ENCODE assay signal across 33 cellular contexts in genomic region chr10:112235920-112236319, GRCh38. TPM values are rescaled to one million over a fixed set of nuclear protein-coding genes. Genes with fewer than 3 reads are reported as not detected.
"Had no signal": no experiment of that assay in that cellular context is flagged by ENCODE, and none has a peak within 500 bp of the region (broad histone marks: within the 10 kb centered on the region; RNA-seq: fewer than 3 reads in every experiment).

No MANE protein-coding gene starts in this region.

- DNase-seq: activated CD4-positive, alpha-beta memory T cell treated with anti-CD3 and anti-CD28 coated beads for 36 hours; activated CD4-positive, alpha-beta T cell treated with anti-CD3 and anti-CD28 coated beads, Interleukin-2, amount 10 ng/mL, durations not matched to agents 24 days and 14 days; activated CD4-positive, CD25-positive, alpha-beta regulatory T cell treated with anti-CD3 and anti-CD28 coated beads, Interleukin-2, amount 50 U/mL, for 72 hours; activated CD8-positive, alpha-beta memory T cell treated with anti-CD3 and anti-CD28 coated beads, Interleukin-2, amount 50 U/mL, for 4 hours; activated gamma-delta T cell; activated naive CD4-positive, alpha-beta T cell treated with anti-CD3 and anti-CD28 coated beads, Interleukin-2, amount 10 ng/mL, durations not matched to agents 7 days and 5 days; activated naive CD8-positive, alpha-beta T cell treated with anti-CD3 and anti-CD28 coated beads, Interleukin-2, amount 10 ng/mL, durations not matched to agents 7 days and 5 days; activated T-cell treated with anti-CD3 and anti-CD28 coated beads, Interleukin-2, amount 50 U/mL, for 1 hour; caudate nucleus; esophagus squamous epithelium; islet precursor cell; left ventricle myocardium inferior; mucosa of descending colon; posterior cingulate gyrus; right cardiac atrium; stimulated activated CD4-positive, alpha-beta T cell treated with anti-CD3 and anti-CD28 coated beads, Interleukin-4, amount 100 ng/mL, for 24 hours had no signal

- H3K36me3 ChIP-seq: ascending aorta, esophagus squamous epithelium, gastroesophageal sphincter, left ventricle myocardium inferior, thoracic aorta, vagina had no signal

- H3K36me3 Mint-ChIP-seq: activated naive CD4-positive, alpha-beta T cell treated with anti-CD3 and anti-CD28 coated beads, Interleukin-2, amount 10 ng/mL, durations not matched to agents 7 days and 5 days; activated naive CD8-positive, alpha-beta T cell treated with anti-CD3 and anti-CD28 coated beads, Interleukin-2, amount 10 ng/mL, durations not matched to agents 7 days and 5 days; stimulated activated effector memory CD8-positive, alpha-beta T cell treated with anti-CD3 and anti-CD28 coated beads, Interleukin-12 subunit alpha, Interleukin-12 subunit beta, amount 100 ng/mL, for 72 hours; type B pancreatic cell had no signal

- H3K4me3 ChIP-seq: ascending aorta, esophagus squamous epithelium, gastroesophageal sphincter, hepatocyte, left ventricle myocardium inferior, lung, mucosa of descending colon, thoracic aorta, vagina had no signal

- H3K27me3 Mint-ChIP-seq: activated CD4-positive, alpha-beta T cell treated with anti-CD3 and anti-CD28 coated beads, Interleukin-2, amount 10 ng/mL, durations not matched to agents 24 days and 14 days had no signal

- H3K27ac Mint-ChIP-seq: activated CD4-positive, alpha-beta memory T cell treated with anti-CD3 and anti-CD28 coated beads for 36 hours; activated CD4-positive, alpha-beta T cell treated with anti-CD3 and anti-CD28 coated beads, Interleukin-2, amount 10 ng/mL, durations not matched to agents 24 days and 14 days; activated naive CD4-positive, alpha-beta T cell treated with anti-CD3 and anti-CD28 coated beads, Interleukin-2, amount 10 ng/mL, durations not matched to agents 7 days and 5 days; activated naive CD8-positive, alpha-beta T cell treated with anti-CD3 and anti-CD28 coated beads, Interleukin-2, amount 10 ng/mL, durations not matched to agents 7 days and 5 days; brain; natural killer cell treated with Interleukin-12 subunit alpha and Interleukin-12 subunit beta and Interleukin-15 and Interleukin-18, amount 100 ng/mL, for 72 hours; stimulated activated effector memory CD8-positive, alpha-beta T cell treated with anti-CD3 and anti-CD28 coated beads, Interleukin-12 subunit alpha, Interleukin-12 subunit beta, amount 100 ng/mL, for 72 hours; stimulated activated naive CD8-positive, alpha-beta T cell treated with anti-CD3 and anti-CD28 coated beads, Interleukin-15, Interleukin-2, amounts not matched to agents 100 ng/mL and 50 ng/mL, for 24 hours; type B pancreatic cell had no signal

- FAIRE-seq: endothelial cell of umbilical vein had no signal

- ATAC-seq: gastroesophageal sphincter; mucosa of descending colon; natural killer cell treated with Interleukin-12 subunit alpha and Interleukin-12 subunit beta and Interleukin-15 and Interleukin-18, amount 100 ng/mL, for 72 hours; right cardiac atrium; stimulated activated effector memory CD8-positive, alpha-beta T cell treated with anti-CD3 and anti-CD28 coated beads, Interleukin-12 subunit alpha, Interleukin-12 subunit beta, amount 100 ng/mL, for 72 hours had no signal

- H3K4me3 Mint-ChIP-seq: activated CD4-positive, alpha-beta memory T cell treated with anti-CD3 and anti-CD28 coated beads for 36 hours; activated CD4-positive, alpha-beta T cell treated with anti-CD3 and anti-CD28 coated beads, Interleukin-2, amount 10 ng/mL, durations not matched to agents 24 days and 14 days; activated naive CD4-positive, alpha-beta T cell treated with anti-CD3 and anti-CD28 coated beads, Interleukin-2, amount 10 ng/mL, durations not matched to agents 7 days and 5 days; activated naive CD8-positive, alpha-beta T cell treated with anti-CD3 and anti-CD28 coated beads, Interleukin-2, amount 10 ng/mL, durations not matched to agents 7 days and 5 days; brain; natural killer cell treated with Interleukin-12 subunit alpha and Interleukin-12 subunit beta and Interleukin-15 and Interleukin-18, amount 100 ng/mL, for 72 hours; stimulated activated effector memory CD8-positive, alpha-beta T cell treated with anti-CD3 and anti-CD28 coated beads, Interleukin-12 subunit alpha, Interleukin-12 subunit beta, amount 100 ng/mL, for 72 hours; stimulated activated naive CD8-positive, alpha-beta T cell treated with anti-CD3 and anti-CD28 coated beads, Interleukin-15, Interleukin-2, amounts not matched to agents 100 ng/mL and 50 ng/mL, for 24 hours; type B pancreatic cell had no signal

- H3K27me3 ChIP-seq: ascending aorta, esophagus squamous epithelium, gastroesophageal sphincter, hepatocyte, vagina had no signal

- H3K4me1 Mint-ChIP-seq: activated CD4-positive, alpha-beta T cell treated with anti-CD3 and anti-CD28 coated beads, Interleukin-2, amount 10 ng/mL, durations not matched to agents 24 days and 14 days; activated naive CD4-positive, alpha-beta T cell treated with anti-CD3 and anti-CD28 coated beads, Interleukin-2, amount 10 ng/mL, durations not matched to agents 7 days and 5 days; activated naive CD8-positive, alpha-beta T cell treated with anti-CD3 and anti-CD28 coated beads, Interleukin-2, amount 10 ng/mL, durations not matched to agents 7 days and 5 days; brain; stimulated activated effector memory CD8-positive, alpha-beta T cell treated with anti-CD3 and anti-CD28 coated beads, Interleukin-12 subunit alpha, Interleukin-12 subunit beta, amount 100 ng/mL, for 72 hours had no signal

RNA-seq across cellular contexts. Expression of gene TECTB, which starts 47.3 kb away (rescaled TPM):
- total RNA-seq: activated CD4-positive, alpha-beta memory T cell treated with anti-CD3 and anti-CD28 coated beads for 36 hours; activated CD4-positive, alpha-beta T cell treated with anti-CD3 and anti-CD28 coated beads, Interleukin-2, amount 10 ng/mL, durations not matched to agents 24 days and 14 days; activated CD8-positive, alpha-beta memory T cell treated with anti-CD3 and anti-CD28 coated beads for 36 hours; activated naive CD8-positive, alpha-beta T cell treated with anti-CD3 and anti-CD28 coated beads, Interleukin-2, amount 10 ng/mL, durations not matched to agents 7 days and 5 days; ascending aorta; chondrocyte; endothelial cell of umbilical vein; esophagus squamous epithelium; gastroesophageal sphincter; left ventricle myocardium inferior; lung; mesenteric fat pad; mucosa of descending colon; natural killer cell treated with Interleukin-12 subunit alpha and Interleukin-12 subunit beta and Interleukin-15 and Interleukin-18, amount 100 ng/mL, for 72 hours; omental fat pad; right cardiac atrium; subcutaneous adipose tissue; thoracic aorta; vagina had no signal
